Comparison of ENCODE assay signal across 1 cellular context in genomic region chrX:38435130-38435529, GRCh38.
TF ChIP-seq lines count a peak whose summit lies in the region.

No MANE protein-coding gene starts in this region.

TF ChIP-seq in HepG2, 621 proteins besides CTCF, POLR2A, EP300 and RAD21 (continued from another document):
- TF ChIP-seq, protein P1, sequence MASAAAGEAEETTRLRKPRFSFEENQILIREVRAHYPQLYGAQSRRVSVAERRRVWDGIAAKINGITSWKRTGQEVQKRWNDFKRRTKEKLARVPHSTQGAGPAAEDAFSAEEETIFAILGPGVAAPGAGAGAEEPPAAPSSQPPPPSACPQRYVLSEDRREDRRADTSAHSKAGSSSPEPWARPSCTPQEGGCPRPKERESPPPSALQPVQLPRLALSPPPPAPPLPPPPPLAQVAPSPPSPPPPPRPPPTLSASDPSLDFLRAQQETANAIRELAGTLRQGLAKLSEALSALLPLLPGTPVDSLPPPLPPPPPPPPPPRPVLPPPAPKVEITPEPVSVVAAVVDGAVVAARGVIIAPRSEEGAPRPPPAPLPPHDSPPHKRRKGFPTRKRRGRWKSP (CRISPR knock-in tag; IDR thresholded peaks at IDR 0.05): no peak
- no peak for TF ChIP-seq HNF4A (CRISPR knock-in tag; IDR thresholded peaks at IDR 0.05)
- no peak for TF ChIP-seq ZBTB21 (CRISPR knock-in tag; IDR thresholded peaks at IDR 0.05)
